In the genomic region with DNA sequence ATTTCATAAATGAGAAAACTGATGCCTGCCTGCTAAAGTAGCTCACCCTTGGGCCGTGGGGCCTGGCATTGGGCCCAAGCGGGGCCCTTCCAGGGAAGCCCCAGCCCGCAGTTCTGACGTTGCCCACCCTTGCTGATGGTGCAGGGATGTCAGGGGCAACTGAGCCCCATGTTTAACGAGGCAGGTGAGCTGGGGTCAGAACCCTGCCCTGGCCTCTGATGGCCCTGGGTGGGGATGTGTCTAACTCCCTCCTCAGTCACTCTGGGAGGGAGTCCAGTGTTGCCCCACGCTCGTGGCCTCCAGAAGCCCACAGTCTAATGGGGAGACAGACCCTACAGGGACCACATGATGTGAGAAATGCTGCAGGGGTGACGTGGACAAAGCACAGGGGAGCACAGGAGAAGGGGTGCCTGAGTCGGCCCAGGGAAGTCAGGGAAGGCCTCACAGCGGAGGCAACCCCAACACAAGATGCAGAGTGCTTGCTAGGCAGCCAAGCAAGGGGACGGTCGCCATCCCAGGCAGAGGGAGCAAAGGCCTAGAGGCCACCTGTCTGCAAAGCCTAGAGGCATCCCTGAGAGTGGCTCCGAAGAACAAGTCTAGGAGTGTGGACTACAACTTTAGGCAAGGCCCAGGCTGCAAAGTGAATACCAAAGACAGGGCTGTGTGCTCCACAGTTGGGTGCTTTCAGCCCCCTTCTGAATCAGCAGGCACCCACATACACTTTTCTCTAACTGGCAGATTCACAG, we compare ENCODE assay signal across 8 cellular contexts. TPM values are rescaled to one million over a fixed set of nuclear protein-coding genes. Genes with fewer than 3 reads are reported as not detected.
A peak's percentile ranks its signal among the peaks of the same experiment; 100 is the strongest.
DNase-seq lines count a peak whose midpoint lies in the region; ATAC-seq and TF ChIP-seq lines count a peak whose summit lies in the region.

No MANE protein-coding gene starts in this region.

- intact Hi-C loops in activated CD4-positive, alpha-beta T cell treated with anti-CD3 and anti-CD28 coated beads, Interleukin-2, amount 10 ng/mL, durations not matched to agents 24 days and 14 days (cut with micrococcal nuclease) = loop anchor here (5.0 kb wide), 1 partner anchor 367 kb away; no protein-coding TSS in a partner anchor
- intact Hi-C loops in testis (cut with DNase I; ENCODE audit: low total_unique reads) = no loop called here

- DNase-seq in activated CD4-positive, alpha-beta T cell treated with anti-CD3 and anti-CD28 coated beads, Interleukin-2, amount 10 ng/mL, durations not matched to agents 24 days and 14 days = peak; percentile 66
- DNase-seq in activated CD4-positive, alpha-beta T cell treated with anti-CD3 and anti-CD28 coated beads for 1 hour = no peak
- no peak for DNase-seq in adipocyte (ENCODE audit: low read depth)
- no peak for DNase-seq in mesendoderm
- no peak for DNase-seq in testis
- DNase-seq in NCI-H2196 treated with DMSO at 0.1 percent for 48 hours (lab: John Stamatoyannopoulos, UW; ENCODE audit: unreplicated experiment) = no peak
- no peak for DNase-seq in COLO668 (lab: John Stamatoyannopoulos, UW; ENCODE audit: unreplicated experiment)

- no peak overlapping the region for H3K27ac ChIP-seq in mesendoderm (ENCODE audit: low read depth, low read length)
- H3K27ac ChIP-seq in testis = peak overlapping the region; percentile 83 to 87

- no peak overlapping the region for H3K4me3 Mint-ChIP-seq in activated CD4-positive, alpha-beta T cell treated with anti-CD3 and anti-CD28 coated beads, Interleukin-2, amount 10 ng/mL, durations not matched to agents 24 days and 14 days

- H3K9ac ChIP-seq in adipocyte (ENCODE audit: low read length) (peak overlapping the region; percentile 90), mesendoderm (ENCODE audit: low read length) (no peak overlapping the region)

- no peaks in the 10 kb centered on the region for H3K79me2 ChIP-seq in mesendoderm (ENCODE audit: control insufficient read depth, insufficient read depth, low read length)

- H3K4me2 ChIP-seq in mesendoderm (ENCODE audit: low read length) = no peak overlapping the region

- TF ChIP-seq CTCF in testis (IDR thresholded peaks at IDR 0.05) = no peak

- peaks cover 4% of the 10 kb centered on the region for H3K9me3 Mint-ChIP-seq in activated CD4-positive, alpha-beta T cell treated with anti-CD3 and anti-CD28 coated beads, Interleukin-2, amount 10 ng/mL, durations not matched to agents 24 days and 14 days

- H3K4me1 Mint-ChIP-seq in activated CD4-positive, alpha-beta T cell treated with anti-CD3 and anti-CD28 coated beads, Interleukin-2, amount 10 ng/mL, durations not matched to agents 24 days and 14 days = peaks cover 53% of the 10 kb centered on the region

- H3K9me3 ChIP-seq in adipocyte (ENCODE audit: control insufficient read depth, low read length) (no peaks in the 10 kb centered on the region), testis (no peaks in the 10 kb centered on the region)

- no peak overlapping the region for H2AK5ac ChIP-seq in mesendoderm (ENCODE audit: low read length)

- H3K27ac Mint-ChIP-seq in activated CD4-positive, alpha-beta T cell treated with anti-CD3 and anti-CD28 coated beads, Interleukin-2, amount 10 ng/mL, durations not matched to agents 24 days and 14 days = peak overlapping the region; percentile 100

- WGBS in mesendoderm (ENCODE audit: extremely low coverage, insufficient coverage, low lambda C conversion rate) = no CpG with 5 or more reads among the region's 13 CpGs
- WGBS in testis, 2 donors = 82 to 90% methylated on average over 5 to 12 of the region's 13 CpGs

- H3K18ac ChIP-seq in mesendoderm (ENCODE audit: low read length) = no peak overlapping the region

- ATAC-seq in HG03175 (IDR thresholded peaks at IDR 0.05; ENCODE audit: unreplicated experiment) = no peak

- peaks cover 13% of the 10 kb centered on the region for H3K4me1 ChIP-seq in adipocyte (ENCODE audit: control insufficient read depth, insufficient read depth, low read length)
- H3K4me1 ChIP-seq in mesendoderm (ENCODE audit: control insufficient read depth, low read depth, low read length) = peaks cover 1% of the 10 kb centered on the region
- H3K4me1 ChIP-seq in testis = peaks cover 16% of the 10 kb centered on the region

- TF ChIP-seq POLR2A in testis (IDR thresholded peaks at IDR 0.05) = no peak

- peaks cover 2% of the 10 kb centered on the region for H3K27me3 Mint-ChIP-seq in activated CD4-positive, alpha-beta T cell treated with anti-CD3 and anti-CD28 coated beads, Interleukin-2, amount 10 ng/mL, durations not matched to agents 24 days and 14 days

- no peaks in the 10 kb centered on the region for H3K36me3 ChIP-seq in adipocyte (ENCODE audit: control insufficient read depth, insufficient read depth, low read length, severe bottlenecking)
- H3K36me3 ChIP-seq in mesendoderm (ENCODE audit: control insufficient read depth, insufficient read depth, low read length) = no peaks in the 10 kb centered on the region
- H3K36me3 ChIP-seq in testis (ENCODE audit: low read depth, missing control alignments) = no peaks in the 10 kb centered on the region

- H3K4ac ChIP-seq in mesendoderm (ENCODE audit: low read depth, low read length) = no peak overlapping the region

- H3K36me3 Mint-ChIP-seq in activated CD4-positive, alpha-beta T cell treated with anti-CD3 and anti-CD28 coated beads, Interleukin-2, amount 10 ng/mL, durations not matched to agents 24 days and 14 days (ENCODE audit: low read depth) = peaks cover 6% of the 10 kb centered on the region

- H3K79me1 ChIP-seq in mesendoderm (ENCODE audit: low read length) = no peaks in the 10 kb centered on the region

- peak overlapping the region; percentile 37 for H3K56ac ChIP-seq in mesendoderm (ENCODE audit: low read length)

- no peak overlapping the region for H2BK15ac ChIP-seq in mesendoderm (replicated peaks; ENCODE audit: low read depth)

- H2BK5ac ChIP-seq in mesendoderm (ENCODE audit: low read length) = no peak overlapping the region

- H2BK120ac ChIP-seq in mesendoderm (ENCODE audit: low read depth, low read length) = no peak overlapping the region

- H4K5ac ChIP-seq in mesendoderm (ENCODE audit: low read length) = no peak overlapping the region

- no peak overlapping the region for H4K8ac ChIP-seq in mesendoderm (ENCODE audit: low read depth, low read length)

- H3K4me3 ChIP-seq in adipocyte (ENCODE audit: low read length) (no peak overlapping the region), mesendoderm (ENCODE audit: low read length) (no peak overlapping the region), testis (no peak overlapping the region)

- H3K27me3 ChIP-seq in adipocyte (replicated peaks; ENCODE audit: control insufficient read depth, insufficient read depth, low read length) = no peaks in the 10 kb centered on the region
- H3K27me3 ChIP-seq in mesendoderm (ENCODE audit: insufficient read depth, low read length, poor library complexity) = no peaks in the 10 kb centered on the region
- H3K27me3 ChIP-seq in testis = no peaks in the 10 kb centered on the region

- H3K23ac ChIP-seq in mesendoderm (ENCODE audit: low read length) = no peak overlapping the region

RNA-seq across cellular contexts. Expression of a gene that starts 25.2 kb away (rescaled TPM):
- 260 and 271 TPM in 2 replicates for total RNA-seq in activated CD4-positive, alpha-beta T cell treated with anti-CD3 and anti-CD28 coated beads, Interleukin-2, amount 10 ng/mL, durations not matched to agents 24 days and 14 days
- polyA plus RNA-seq in mesendoderm (2013, experiment 1 of 2) = 13.6 TPM
- polyA plus RNA-seq in mesendoderm (2013, experiment 2 of 2) = 13.8 TPM
- 10 to 100 TPM; 69.6 to 94.3 TPM for total RNA-seq in testis
- 46.6 TPM for polyA plus RNA-seq in testis (ENCODE audit: insufficient read depth, low read depth, low replicate concordance)

RNA-seq across cellular contexts. Expression of a gene that starts 55.8 kb away (rescaled TPM):
- 32.5 and 35.1 TPM in 2 replicates for total RNA-seq in activated CD4-positive, alpha-beta T cell treated with anti-CD3 and anti-CD28 coated beads, Interleukin-2, amount 10 ng/mL, durations not matched to agents 24 days and 14 days
- polyA plus RNA-seq in mesendoderm (2013, experiment 1 of 2) = 15.4 TPM
- polyA plus RNA-seq in mesendoderm (2013, experiment 2 of 2) = 15.1 TPM
- total RNA-seq in testis = 10 to 100 TPM; 50.3 to 57.6 TPM
- 52.4 TPM for polyA plus RNA-seq in testis (ENCODE audit: insufficient read depth, low read depth, low replicate concordance)
